In the genomic region with DNA sequence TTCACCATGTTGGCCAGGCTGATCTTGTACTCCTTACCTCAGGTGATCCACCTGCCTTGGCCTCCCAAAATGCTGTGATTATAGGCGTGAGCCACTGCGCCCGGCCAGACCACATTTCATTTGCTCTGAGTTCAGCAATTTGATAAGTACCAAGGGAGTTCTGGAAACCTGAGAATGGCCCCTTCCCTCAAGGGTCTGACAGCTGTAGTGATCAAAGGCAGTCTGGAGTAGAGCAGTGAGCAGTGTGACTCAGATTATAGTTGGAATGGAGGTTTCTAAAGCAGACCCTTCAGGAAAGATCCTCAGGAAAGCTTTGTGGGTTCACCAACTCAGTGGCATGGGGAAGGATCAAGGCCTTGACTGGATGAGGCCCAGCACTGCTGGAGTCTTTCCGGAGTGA, we compare ENCODE assay signal across 26 cellular contexts. TPM values are rescaled to one million over a fixed set of nuclear protein-coding genes. Genes with fewer than 3 reads are reported as not detected.
DNase-seq lines count a peak whose midpoint lies in the region; ATAC-seq, FAIRE-seq and TF ChIP-seq lines count a peak whose summit lies in the region.
"Had no signal": no experiment of that assay in that cellular context is flagged by ENCODE, and none has a peak within 500 bp of the region (broad histone marks: within the 10 kb centered on the region; RNA-seq: fewer than 3 reads in every experiment).

No MANE protein-coding gene starts in this region.

- no peaks in the 10 kb centered on the region for H3K27me3 ChIP-seq in CD4-positive, CD25-positive, alpha-beta regulatory T cell (ENCODE audit: control insufficient read depth, insufficient read depth, low read length)
- H3K27me3 ChIP-seq: SJCRH30 had no signal

- TF ChIP-seq CTCF in nephron progenitor cell (IDR thresholded peaks at IDR 0.05): no peak

- peak overlapping the region; percentile 25 for H3K27ac Mint-ChIP-seq in activated CD4-positive, alpha-beta T cell treated with anti-CD3 and anti-CD28 coated beads, Interleukin-2, amount 10 ng/mL, durations not matched to agents 7 days and 5 days
- peak overlapping the region in 2 of 3 donors; percentile 44 to 65 for H3K27ac Mint-ChIP-seq in CD4-positive, CD25-positive, alpha-beta regulatory T cell
- peak overlapping the region; percentile 34 for H3K27ac Mint-ChIP-seq in activated T-helper 1 cell treated with anti-CD3 and anti-CD28 coated beads, Interleukin-12 subunit alpha, Interleukin-12 subunit beta, Interleukin-2, Interleukin-4 antibody, amounts not matched to agents 30 ng/mL and 10 ng/mL and 1 ng/mL, durations not matched to agents 14 hours and 24 hours and 36 hours
- peak overlapping the region; percentile 91 for H3K27ac Mint-ChIP-seq in nephron progenitor cell
- H3K27ac Mint-ChIP-seq: GM23338 had no signal

- H3K36me3 ChIP-seq in CD4-positive, CD25-positive, alpha-beta regulatory T cell (ENCODE audit: control insufficient read depth, insufficient read depth, low read length): no peaks in the 10 kb centered on the region
- H3K36me3 ChIP-seq: SJCRH30 had no signal

- intact Hi-C loops in activated T-helper 1 cell treated with anti-CD3 and anti-CD28 coated beads, Interleukin-12 subunit alpha, Interleukin-12 subunit beta, Interleukin-2, Interleukin-4 antibody, amounts not matched to agents 30 ng/mL and 10 ng/mL and 1 ng/mL, durations not matched to agents 14 hours and 24 hours and 36 hours (cut with micrococcal nuclease): no loop called here

- no peak overlapping the region for H3K4me3 Mint-ChIP-seq in activated CD4-positive, alpha-beta T cell treated with anti-CD3 and anti-CD28 coated beads, Interleukin-2, amount 10 ng/mL, durations not matched to agents 7 days and 5 days
- H3K4me3 Mint-ChIP-seq in CD4-positive, CD25-positive, alpha-beta regulatory T cell: no peak overlapping the region
- H3K4me3 Mint-ChIP-seq in activated T-helper 1 cell treated with anti-CD3 and anti-CD28 coated beads, Interleukin-12 subunit alpha, Interleukin-12 subunit beta, Interleukin-2, Interleukin-4 antibody, amounts not matched to agents 30 ng/mL and 10 ng/mL and 1 ng/mL, durations not matched to agents 14 hours and 24 hours and 36 hours: no peak overlapping the region
- H3K4me3 Mint-ChIP-seq in nephron progenitor cell: peak overlapping the region; percentile 47
- H3K4me3 Mint-ChIP-seq: GM23338 had no signal

- H3K9me3 ChIP-seq in CD4-positive, CD25-positive, alpha-beta regulatory T cell (ENCODE audit: control insufficient read depth in 2 of 2, low read length in 2 of 2): no peaks in the 10 kb centered on the region
- H3K9me3 ChIP-seq: SJCRH30 had no signal

- H3K4me1 ChIP-seq in CD4-positive, CD25-positive, alpha-beta regulatory T cell (ENCODE audit: control insufficient read depth, insufficient read depth, low read length, poor library complexity, severe bottlenecking): no peaks in the 10 kb centered on the region

- FAIRE-seq in urothelium cell line (lab: Jason Lieb, UNC): no peak
- FAIRE-seq: G401.6, GM12892 had no signal

- no peaks in the 10 kb centered on the region for H3K27me3 Mint-ChIP-seq in activated CD4-positive, alpha-beta T cell treated with anti-CD3 and anti-CD28 coated beads, Interleukin-2, amount 10 ng/mL, durations not matched to agents 7 days and 5 days
- H3K27me3 Mint-ChIP-seq in CD4-positive, CD25-positive, alpha-beta regulatory T cell: no peaks in the 10 kb centered on the region
- H3K27me3 Mint-ChIP-seq in activated T-helper 1 cell treated with anti-CD3 and anti-CD28 coated beads, Interleukin-12 subunit alpha, Interleukin-12 subunit beta, Interleukin-2, Interleukin-4 antibody, amounts not matched to agents 30 ng/mL and 10 ng/mL and 1 ng/mL, durations not matched to agents 14 hours and 24 hours and 36 hours (ENCODE audit: insufficient read depth): no peaks in the 10 kb centered on the region
- no peaks in the 10 kb centered on the region for H3K27me3 Mint-ChIP-seq in nephron progenitor cell (ENCODE audit: low read depth, poor library complexity)

- no peak for ATAC-seq in CD4-positive, CD25-positive, alpha-beta regulatory T cell (ENCODE audit: low read depth in 2 of 2)
- ATAC-seq: GM23338, Panc1 had no signal

- no peak for DNase-seq in activated CD4-positive, alpha-beta T cell treated with anti-CD3 and anti-CD28 coated beads, Interleukin-2, amount 10 ng/mL, durations not matched to agents 7 days and 5 days
- no peak for DNase-seq in activated CD4-positive, alpha-beta T cell treated with anti-CD3 and anti-CD28 coated beads, Interleukin-2, amount 50 U/mL, for 48 hours
- DNase-seq in CD4-positive, CD25-positive, alpha-beta regulatory T cell: no peak
- no peak for DNase-seq in activated T-helper 1 cell treated with anti-CD3 and anti-CD28 coated beads, Interleukin-12 subunit alpha, Interleukin-12 subunit beta, Interleukin-2, Interleukin-4 antibody, amounts not matched to agents 30 ng/mL and 10 ng/mL and 1 ng/mL, durations not matched to agents 14 hours and 24 hours and 36 hours (ENCODE audit: low spot score)
- DNase-seq in nephron progenitor cell (no peak), NCI-H510A treated with DMSO at 0.1 percent for 48 hours (lab: John Stamatoyannopoulos, UW) (no peak), NCI-H2081 (lab: John Stamatoyannopoulos, UW) (no peak), urothelium cell line (ENCODE audit: low spot score) (no peak)
- DNase-seq: AML-193, C1 segment of cervical spinal cord, HCEC 1CT, Karpas-422, MV-4-11, NCI-H1694, NCI-H2081 treated with DMSO at 0.1 percent for 48 hours, NCI-H2227 treated with DMSO at 0.1 percent for 48 hours, NCI-H510A, NCI-H748 treated with DMSO at 0.1 percent for 48 hours, SJCRH30 had no signal

- no peaks in the 10 kb centered on the region for H3K9me3 Mint-ChIP-seq in activated CD4-positive, alpha-beta T cell treated with anti-CD3 and anti-CD28 coated beads, Interleukin-2, amount 10 ng/mL, durations not matched to agents 7 days and 5 days
- H3K9me3 Mint-ChIP-seq in CD4-positive, CD25-positive, alpha-beta regulatory T cell: no peaks in the 10 kb centered on the region
- no peaks in the 10 kb centered on the region for H3K9me3 Mint-ChIP-seq in activated T-helper 1 cell treated with anti-CD3 and anti-CD28 coated beads, Interleukin-12 subunit alpha, Interleukin-12 subunit beta, Interleukin-2, Interleukin-4 antibody, amounts not matched to agents 30 ng/mL and 10 ng/mL and 1 ng/mL, durations not matched to agents 14 hours and 24 hours and 36 hours
- H3K9me3 Mint-ChIP-seq in nephron progenitor cell: no peaks in the 10 kb centered on the region
- H3K9me3 Mint-ChIP-seq: GM23338 had no signal

- H3K27ac ChIP-seq in CD4-positive, CD25-positive, alpha-beta regulatory T cell (ENCODE audit: insufficient read depth, low read length, poor library complexity, severe bottlenecking): no peak overlapping the region
- H3K27ac ChIP-seq: SJCRH30 had no signal

- no peak overlapping the region for H3K4me3 ChIP-seq in CD4-positive, CD25-positive, alpha-beta regulatory T cell (ENCODE audit: low read depth, low read length)
- H3K4me3 ChIP-seq: GM23338, SJCRH30 had no signal

- CTCF ChIA-PET in activated CD4-positive, alpha-beta T cell treated with anti-CD3 and anti-CD28 coated beads, Interleukin-2, amount 10 ng/mL, durations not matched to agents 7 days and 5 days (lab: Charles Lee): interaction anchor here (1.0 kb wide), 1 partner anchor 10 kb away, joined by 3 read pairs; no protein-coding TSS in a partner anchor

- peaks cover 2% of the 10 kb centered on the region for H3K36me3 Mint-ChIP-seq in activated CD4-positive, alpha-beta T cell treated with anti-CD3 and anti-CD28 coated beads, Interleukin-2, amount 10 ng/mL, durations not matched to agents 7 days and 5 days (ENCODE audit: low read depth)
- peaks cover 9% of the 10 kb centered on the region for H3K36me3 Mint-ChIP-seq in CD4-positive, CD25-positive, alpha-beta regulatory T cell
- H3K36me3 Mint-ChIP-seq in activated T-helper 1 cell treated with anti-CD3 and anti-CD28 coated beads, Interleukin-12 subunit alpha, Interleukin-12 subunit beta, Interleukin-2, Interleukin-4 antibody, amounts not matched to agents 30 ng/mL and 10 ng/mL and 1 ng/mL, durations not matched to agents 14 hours and 24 hours and 36 hours (ENCODE audit: low read depth): peaks cover 7% of the 10 kb centered on the region
- H3K36me3 Mint-ChIP-seq in nephron progenitor cell (ENCODE audit: low read depth): peaks cover 15% of the 10 kb centered on the region

- POLR2A ChIA-PET in activated CD4-positive, alpha-beta T cell treated with anti-CD3 and anti-CD28 coated beads, Interleukin-2, amount 10 ng/mL, durations not matched to agents 7 days and 5 days (lab: Charles Lee): no interaction called here

- peaks cover 17% of the 10 kb centered on the region for H3K4me1 Mint-ChIP-seq in activated CD4-positive, alpha-beta T cell treated with anti-CD3 and anti-CD28 coated beads, Interleukin-2, amount 10 ng/mL, durations not matched to agents 7 days and 5 days
- H3K4me1 Mint-ChIP-seq in CD4-positive, CD25-positive, alpha-beta regulatory T cell: peaks cover 2 to 54% (median 29%) of the 10 kb centered on the region in 4 donors
- H3K4me1 Mint-ChIP-seq in activated T-helper 1 cell treated with anti-CD3 and anti-CD28 coated beads, Interleukin-12 subunit alpha, Interleukin-12 subunit beta, Interleukin-2, Interleukin-4 antibody, amounts not matched to agents 30 ng/mL and 10 ng/mL and 1 ng/mL, durations not matched to agents 14 hours and 24 hours and 36 hours (ENCODE audit: low read depth): no peaks in the 10 kb centered on the region
- peaks cover 26% of the 10 kb centered on the region for H3K4me1 Mint-ChIP-seq in nephron progenitor cell
- H3K4me1 Mint-ChIP-seq: GM23338 had no signal

RNA-seq across cellular contexts. Expression of a gene that starts 7.1 kb away (rescaled TPM):
- 10 to 100 TPM; 21.3 to 21.5 TPM for total RNA-seq in activated CD4-positive, alpha-beta T cell treated with anti-CD3 and anti-CD28 coated beads, Interleukin-2, amount 10 ng/mL, durations not matched to agents 7 days and 5 days
- total RNA-seq in CD4-positive, CD25-positive, alpha-beta regulatory T cell: 14.3 TPM
- 10 to 100 TPM; 16.1 to 25.3 (median 23.3) TPM for polyA plus RNA-seq in CD4-positive, CD25-positive, alpha-beta regulatory T cell
- total RNA-seq in activated T-helper 1 cell treated with anti-CD3 and anti-CD28 coated beads, Interleukin-12 subunit alpha, Interleukin-12 subunit beta, Interleukin-2, Interleukin-4 antibody, amounts not matched to agents 30 ng/mL and 10 ng/mL and 1 ng/mL, durations not matched to agents 14 hours and 24 hours and 36 hours: 17.8 TPM in 2 replicates

RNA-seq across cellular contexts. Expression of a gene that starts 15.5 kb away (rescaled TPM):
- total RNA-seq in activated CD4-positive, alpha-beta T cell treated with anti-CD3 and anti-CD28 coated beads, Interleukin-2, amount 10 ng/mL, durations not matched to agents 7 days and 5 days: 1 to 10 TPM; 1.5 to 2.5 TPM
- total RNA-seq in CD4-positive, CD25-positive, alpha-beta regulatory T cell: 2.7 TPM
- under 1 TPM in 2 of 4 donors, not detected in 2; 0.37 to 0.65 TPM for polyA plus RNA-seq in CD4-positive, CD25-positive, alpha-beta regulatory T cell
- 0.65 and 0.76 TPM in 2 replicates for total RNA-seq in activated T-helper 1 cell treated with anti-CD3 and anti-CD28 coated beads, Interleukin-12 subunit alpha, Interleukin-12 subunit beta, Interleukin-2, Interleukin-4 antibody, amounts not matched to agents 30 ng/mL and 10 ng/mL and 1 ng/mL, durations not matched to agents 14 hours and 24 hours and 36 hours
- total RNA-seq: A172, Daoy, SJCRH30 had no signal

RNA-seq across cellular contexts. Expression of a gene that starts 27.3 kb away (rescaled TPM):
- 100 to 1,000 TPM; 114 to 128 TPM for total RNA-seq in activated CD4-positive, alpha-beta T cell treated with anti-CD3 and anti-CD28 coated beads, Interleukin-2, amount 10 ng/mL, durations not matched to agents 7 days and 5 days
- total RNA-seq in CD4-positive, CD25-positive, alpha-beta regulatory T cell: 103 TPM
- 10 to 100 TPM; 24.7 to 42.3 (median 33.8) TPM for polyA plus RNA-seq in CD4-positive, CD25-positive, alpha-beta regulatory T cell
- 115 and 128 TPM in 2 replicates for total RNA-seq in activated T-helper 1 cell treated with anti-CD3 and anti-CD28 coated beads, Interleukin-12 subunit alpha, Interleukin-12 subunit beta, Interleukin-2, Interleukin-4 antibody, amounts not matched to agents 30 ng/mL and 10 ng/mL and 1 ng/mL, durations not matched to agents 14 hours and 24 hours and 36 hours

RNA-seq across cellular contexts. Expression of a gene that starts 31.5 kb away (rescaled TPM):
- 1 to 10 TPM; 7.2 to 9.4 TPM for total RNA-seq in activated CD4-positive, alpha-beta T cell treated with anti-CD3 and anti-CD28 coated beads, Interleukin-2, amount 10 ng/mL, durations not matched to agents 7 days and 5 days
- 8.0 TPM for total RNA-seq in CD4-positive, CD25-positive, alpha-beta regulatory T cell
- polyA plus RNA-seq in CD4-positive, CD25-positive, alpha-beta regulatory T cell: 1 to 10 TPM in 2 of 4 donors, under 1 TPM in 2; 0.21 to 2.9 (median 1.1) TPM
- total RNA-seq in activated T-helper 1 cell treated with anti-CD3 and anti-CD28 coated beads, Interleukin-12 subunit alpha, Interleukin-12 subunit beta, Interleukin-2, Interleukin-4 antibody, amounts not matched to agents 30 ng/mL and 10 ng/mL and 1 ng/mL, durations not matched to agents 14 hours and 24 hours and 36 hours: 5.5 and 6.9 TPM in 2 replicates
- total RNA-seq: M059J had no signal

RNA-seq across cellular contexts. Expression of a gene that starts 36.5 kb away (rescaled TPM):
- 100 to 1,000 TPM; 214 to 288 TPM for total RNA-seq in activated CD4-positive, alpha-beta T cell treated with anti-CD3 and anti-CD28 coated beads, Interleukin-2, amount 10 ng/mL, durations not matched to agents 7 days and 5 days
- total RNA-seq in CD4-positive, CD25-positive, alpha-beta regulatory T cell: 136 TPM
- 100 to 1,000 TPM; 478 to 673 (median 596) TPM for polyA plus RNA-seq in CD4-positive, CD25-positive, alpha-beta regulatory T cell
- total RNA-seq in activated T-helper 1 cell treated with anti-CD3 and anti-CD28 coated beads, Interleukin-12 subunit alpha, Interleukin-12 subunit beta, Interleukin-2, Interleukin-4 antibody, amounts not matched to agents 30 ng/mL and 10 ng/mL and 1 ng/mL, durations not matched to agents 14 hours and 24 hours and 36 hours: 213 and 218 TPM in 2 replicates

Comparison
In these comparisons a context has a peak if more than half of its experiments do, and no peak if none do; other contexts are left out.
1. H3K27ac Mint-ChIP-seq: peak in every context shown above with its lines; median percentile 91 in nephron progenitor cell; 54 in CD4-positive, CD25-positive, alpha-beta regulatory T cell; 34 in activated T-helper 1 cell treated with anti-CD3 and anti-CD28 coated beads, Interleukin-12 subunit alpha, Interleukin-12 subunit beta, Interleukin-2, Interleukin-4 antibody, amounts not matched to agents 30 ng/mL and 10 ng/mL and 1 ng/mL, durations not matched to agents 14 hours and 24 hours and 36 hours; 25 in activated CD4-positive, alpha-beta T cell treated with anti-CD3 and anti-CD28 coated beads, Interleukin-2, amount 10 ng/mL, durations not matched to agents 7 days and 5 days.